13 cellular contexts compared by ENCODE assay signal in the genomic region with DNA sequence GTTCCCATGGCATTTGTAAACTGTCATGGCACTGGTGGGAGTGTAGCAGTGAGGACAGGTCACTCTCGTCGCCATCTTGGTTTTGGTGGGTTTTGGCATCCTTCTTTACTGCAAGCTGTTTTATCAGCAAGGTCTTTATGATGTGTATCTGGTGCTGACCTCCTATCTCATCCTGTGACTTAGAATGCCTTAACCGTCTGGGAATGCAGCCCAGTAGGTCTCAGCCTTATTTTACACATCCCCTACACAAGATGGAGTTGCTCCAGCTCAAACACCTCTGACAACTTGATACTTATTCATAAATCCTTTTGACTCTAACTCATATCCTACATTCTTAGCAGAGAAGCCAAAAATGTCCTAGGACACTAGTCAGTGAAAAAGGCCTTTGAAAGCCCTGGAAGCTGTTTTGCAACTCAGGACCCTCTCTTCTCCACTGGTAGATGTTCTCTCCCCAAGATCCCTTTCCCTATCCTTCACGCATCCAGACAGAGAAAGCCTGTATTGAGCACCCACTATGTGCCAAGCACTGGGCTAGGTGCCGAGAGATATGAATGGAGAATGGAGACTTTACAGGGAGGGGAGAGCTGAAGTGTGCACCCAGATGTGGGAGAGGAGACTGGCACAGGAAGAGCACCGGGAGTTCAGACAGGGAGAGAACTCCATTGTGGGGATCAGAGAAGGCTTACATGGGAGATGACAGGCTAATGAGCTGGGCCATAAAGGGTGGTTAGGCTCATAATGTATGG. TPM values are rescaled to one million over a fixed set of nuclear protein-coding genes. Genes with fewer than 3 reads are reported as not detected.
A peak's percentile ranks its signal among the peaks of the same experiment; 100 is the strongest.
DNase-seq lines count a peak whose midpoint lies in the region; TF ChIP-seq lines count a peak whose summit lies in the region.
"Had no signal": no experiment of that assay in that cellular context is flagged by ENCODE, and none has a peak within 500 bp of the region (broad histone marks: within the 10 kb centered on the region; RNA-seq: fewer than 3 reads in every experiment).

No MANE protein-coding gene starts in this region.

- no peak overlapping the region for H2BK12ac ChIP-seq in neuronal stem cell (ENCODE audit: low read length)

- H4K91ac ChIP-seq in neuronal stem cell (ENCODE audit: low read depth, low read length, poor library complexity): no peak overlapping the region

- peaks cover 28% of the 10 kb centered on the region for H3K4me1 ChIP-seq in endodermal cell (ENCODE audit: control insufficient read depth, insufficient read depth, low read length)
- peaks cover 3 to 13% of the 10 kb centered on the region in 2 donors for H3K4me1 ChIP-seq in neuronal stem cell (ENCODE audit: control insufficient read depth in 2 of 2, insufficient read depth in 1 of 2, low read depth in 1 of 2, low read length in 2 of 2)
- peaks cover 20 to 25% of the 10 kb centered on the region in 2 donors for H3K4me1 ChIP-seq in thyroid gland
- peaks cover 20% of the 10 kb centered on the region for H3K4me1 ChIP-seq in testis
- H3K4me1 ChIP-seq in PC-9 (replicated peaks; ENCODE audit: insufficient read depth): peaks cover 65% of the 10 kb centered on the region

- no peaks in the 10 kb centered on the region for H3K79me2 ChIP-seq in PC-9 (ENCODE audit: low read depth)

- WGBS in endodermal cell (ENCODE audit: insufficient coverage in 1 of 2, insufficient read length in 1 of 2), 2 experiments: 89 to 91% methylated on average over 3 to 6 of the region's 6 CpGs
- WGBS in neuronal stem cell (ENCODE audit: extremely low coverage in 2 of 2, insufficient read length in 2 of 2, insufficient replicate concordance in 1 of 2), 2 donors: no CpG with 5 or more reads among the region's 6 CpGs
- WGBS in thyroid gland, 2 donors: 92 to 95% methylated on average over 6 of the region's 6 CpGs
- WGBS in testis, 2 donors: 90 to 92% methylated on average over 6 of the region's 6 CpGs

- H3K4me3 Mint-ChIP-seq in endodermal cell: no peak overlapping the region
- H3K4me3 Mint-ChIP-seq in T-helper 2 cell treated with Interferon-gamma antibody and Interleukin-4, amounts not matched to agents 5 μg/mL and 100 μg/mL, for 36 hours: no peak overlapping the region
- H3K4me3 Mint-ChIP-seq: activated B cell treated with CpG ODN at 0.5 μM for 24 hours; activated CD4-positive, alpha-beta memory T cell treated with anti-CD3 and anti-CD28 coated beads, Interleukin-2, amount 10 ng/mL, durations not matched to agents 7 days and 5 days; natural killer cell treated with Interleukin-12 subunit alpha and Interleukin-12 subunit beta and Interleukin-15 and Interleukin-18, amount 100 ng/mL, for 72 hours; T-helper 17 cell had no signal

- POLR2A ChIA-PET in PC-9 (lab: Charles Lee; ENCODE audit: unreplicated experiment): no interaction called here

- H3K27me3 ChIP-seq in endodermal cell (ENCODE audit: control insufficient read depth, insufficient read depth, low read length, poor library complexity, severe bottlenecking): no peaks in the 10 kb centered on the region
- H3K27me3 ChIP-seq in neuronal stem cell (ENCODE audit: control insufficient read depth in 3 of 3, insufficient read depth in 3 of 3, low read depth in 1 of 3, low read length in 3 of 3): peaks cover 0 to 19% (median 3%) of the 10 kb centered on the region in 3 experiments
- H3K27me3 ChIP-seq in thyroid gland: no peaks in the 10 kb centered on the region
- no peaks in the 10 kb centered on the region for H3K27me3 ChIP-seq in testis
- H3K27me3 ChIP-seq in brain microvascular endothelial cell (replicated peaks): no peaks in the 10 kb centered on the region
- H3K27me3 ChIP-seq in PC-9 (ENCODE audit: insufficient read depth, low read depth): no peaks in the 10 kb centered on the region

- no peak overlapping the region for H4K8ac ChIP-seq in neuronal stem cell (ENCODE audit: low read depth, low read length)

- CTCF ChIA-PET in PC-9 (lab: Charles Lee): interaction anchor here (0.5 to 5.0 kb wide), 11 partner anchors 11 to 359 kb away, joined by 3 to 74 read pairs (median 6); a partner anchor contains a TSS

- intact Hi-C loops in thyroid gland (cut with DNase I): loop anchor here (5.0 kb wide), 1 partner anchor 61 kb away; no protein-coding TSS in a partner anchor
- intact Hi-C loops in testis (cut with DNase I; ENCODE audit: low total_unique reads): no loop called here
- intact Hi-C loops in PC-9 (cut with micrococcal nuclease; ENCODE audit: unreplicated experiment): loop anchor here (1.0 to 2.0 kb wide), 3 partner anchors 31 to 165 kb away; no protein-coding TSS in a partner anchor

- no peak for TF ChIP-seq CTCF in VCaP (conservative IDR thresholded peaks at IDR 0.05)
- TF ChIP-seq CTCF in endodermal cell (conservative IDR thresholded peaks at IDR 0.05): no peak
- TF ChIP-seq CTCF in thyroid gland (IDR thresholded peaks at IDR 0.05): no peak
- TF ChIP-seq CTCF in testis (IDR thresholded peaks at IDR 0.05): no peak
- no peak for TF ChIP-seq CTCF in brain microvascular endothelial cell (IDR thresholded peaks at IDR 0.05; ENCODE audit: low read depth, low read length, missing control alignments)
- no peak for TF ChIP-seq CTCF in PC-9 (conservative IDR thresholded peaks at IDR 0.05)

- no peaks in the 10 kb centered on the region for H3K9me3 ChIP-seq in endodermal cell (ENCODE audit: control insufficient read depth, low read length)
- H3K9me3 ChIP-seq in neuronal stem cell (replicated peaks in 1 of 2; ENCODE audit: control insufficient read depth in 2 of 2, insufficient read depth in 1 of 2, low read depth in 1 of 2, low read length in 2 of 2): no peaks in the 10 kb centered on the region
- no peaks in the 10 kb centered on the region for H3K9me3 ChIP-seq in thyroid gland
- H3K9me3 ChIP-seq in testis: no peaks in the 10 kb centered on the region
- no peaks in the 10 kb centered on the region for H3K9me3 ChIP-seq in PC-9 (ENCODE audit: insufficient read depth, low read depth)

- DNase-seq in endodermal cell (no peak), neuronal stem cell (ENCODE audit: low spot score) (no peak), thyroid gland (no peak), testis (no peak), brain microvascular endothelial cell (no peak), PC-9 (no peak)
- DNase-seq in T-helper 2 cell treated with Interferon-gamma antibody and Interleukin-4, amounts not matched to agents 5 μg/mL and 100 μg/mL, for 36 hours (ENCODE audit: low spot score): no peak

- no peak overlapping the region for H3K4me2 ChIP-seq in neuronal stem cell (ENCODE audit: insufficient read depth, low read length, poor library complexity, severe bottlenecking)
- H3K4me2 ChIP-seq in PC-9: no peak overlapping the region

- no peak overlapping the region for H2BK120ac ChIP-seq in neuronal stem cell (ENCODE audit: low read depth, low read length)

- H3K18ac ChIP-seq in neuronal stem cell (ENCODE audit: low read length): no peak overlapping the region

- H3K9me3 Mint-ChIP-seq in endodermal cell: no peaks in the 10 kb centered on the region
- no peaks in the 10 kb centered on the region for H3K9me3 Mint-ChIP-seq in T-helper 2 cell treated with Interferon-gamma antibody and Interleukin-4, amounts not matched to agents 5 μg/mL and 100 μg/mL, for 36 hours
- H3K9me3 Mint-ChIP-seq: activated B cell treated with CpG ODN at 0.5 μM for 24 hours; activated CD4-positive, alpha-beta memory T cell treated with anti-CD3 and anti-CD28 coated beads, Interleukin-2, amount 10 ng/mL, durations not matched to agents 7 days and 5 days; natural killer cell treated with Interleukin-12 subunit alpha and Interleukin-12 subunit beta and Interleukin-15 and Interleukin-18, amount 100 ng/mL, for 72 hours had no signal

- TF ChIP-seq POLR2A in thyroid gland (IDR thresholded peaks at IDR 0.05) (no peak), testis (IDR thresholded peaks at IDR 0.05) (no peak)

- H3K14ac ChIP-seq in neuronal stem cell (ENCODE audit: low read length): no peak overlapping the region

- peaks cover 11% of the 10 kb centered on the region for H3K27me3 Mint-ChIP-seq in endodermal cell (ENCODE audit: insufficient read depth)
- no peaks in the 10 kb centered on the region for H3K27me3 Mint-ChIP-seq in T-helper 2 cell treated with Interferon-gamma antibody and Interleukin-4, amounts not matched to agents 5 μg/mL and 100 μg/mL, for 36 hours (ENCODE audit: low read depth)
- H3K27me3 Mint-ChIP-seq: activated B cell treated with CpG ODN at 0.5 μM for 24 hours; activated CD4-positive, alpha-beta memory T cell treated with anti-CD3 and anti-CD28 coated beads, Interleukin-2, amount 10 ng/mL, durations not matched to agents 7 days and 5 days; natural killer cell treated with Interleukin-12 subunit alpha and Interleukin-12 subunit beta and Interleukin-15 and Interleukin-18, amount 100 ng/mL, for 72 hours; T-helper 17 cell had no signal

- no peaks in the 10 kb centered on the region for H3K36me3 ChIP-seq in endodermal cell (ENCODE audit: control insufficient read depth, insufficient read depth, low read length)
- H3K36me3 ChIP-seq in neuronal stem cell (replicated peaks in 1 of 2; ENCODE audit: control insufficient read depth in 2 of 2, insufficient read depth in 2 of 2, low read length in 2 of 2): no peaks in the 10 kb centered on the region
- H3K36me3 ChIP-seq in thyroid gland: no peaks in the 10 kb centered on the region
- H3K36me3 ChIP-seq in testis (ENCODE audit: low read depth, missing control alignments): no peaks in the 10 kb centered on the region
- no peaks in the 10 kb centered on the region for H3K36me3 ChIP-seq in brain microvascular endothelial cell (replicated peaks)
- H3K36me3 ChIP-seq in PC-9 (ENCODE audit: low read depth): no peaks in the 10 kb centered on the region

- H3K27ac Mint-ChIP-seq in endodermal cell: peak overlapping the region; percentile 78
- no peak overlapping the region for H3K27ac Mint-ChIP-seq in T-helper 2 cell treated with Interferon-gamma antibody and Interleukin-4, amounts not matched to agents 5 μg/mL and 100 μg/mL, for 36 hours
- H3K27ac Mint-ChIP-seq: activated B cell treated with CpG ODN at 0.5 μM for 24 hours; activated CD4-positive, alpha-beta memory T cell treated with anti-CD3 and anti-CD28 coated beads, Interleukin-2, amount 10 ng/mL, durations not matched to agents 7 days and 5 days; natural killer cell treated with Interleukin-12 subunit alpha and Interleukin-12 subunit beta and Interleukin-15 and Interleukin-18, amount 100 ng/mL, for 72 hours had no signal

- no peak overlapping the region for H2BK15ac ChIP-seq in neuronal stem cell (ENCODE audit: low read length)

- peak overlapping the region; percentile 95 for H3K27ac ChIP-seq in VCaP
- no peak overlapping the region for H3K27ac ChIP-seq in endodermal cell (ENCODE audit: low read depth, low read length)
- no peak overlapping the region for H3K27ac ChIP-seq in neuronal stem cell (replicated peaks; ENCODE audit: low read length)
- H3K27ac ChIP-seq in thyroid gland: peak overlapping the region in 2 of 3 donors; percentile 82 to 84
- H3K27ac ChIP-seq in testis: no peak overlapping the region
- no peak overlapping the region for H3K27ac ChIP-seq in brain microvascular endothelial cell
- H3K27ac ChIP-seq in PC-9: no peak overlapping the region

- peaks cover 42% of the 10 kb centered on the region for H3F3A ChIP-seq in PC-9 (ENCODE audit: insufficient read depth, low read depth)

- no peak overlapping the region for H3K4ac ChIP-seq in neuronal stem cell (ENCODE audit: low read length)

- H3K9ac ChIP-seq in endodermal cell (ENCODE audit: extremely low read depth, low read length, poor library complexity, severe bottlenecking): peak overlapping the region; percentile 47
- H3K9ac ChIP-seq in neuronal stem cell (ENCODE audit: low read depth, low read length, poor library complexity): no peak overlapping the region

- H2AK5ac ChIP-seq in neuronal stem cell (ENCODE audit: low read depth, low read length): no peak overlapping the region

- peak overlapping the region; percentile 77 for H2AFZ ChIP-seq in neuronal stem cell (ENCODE audit: low read length)
- no peak overlapping the region for H2AFZ ChIP-seq in PC-9

- H2BK5ac ChIP-seq in neuronal stem cell (ENCODE audit: low read length): no peak overlapping the region

- no peaks in the 10 kb centered on the region for H4K20me1 ChIP-seq in PC-9 (ENCODE audit: insufficient read depth)

- H3K36me3 Mint-ChIP-seq in endodermal cell (ENCODE audit: low read depth): no peaks in the 10 kb centered on the region
- H3K36me3 Mint-ChIP-seq in T-helper 2 cell treated with Interferon-gamma antibody and Interleukin-4, amounts not matched to agents 5 μg/mL and 100 μg/mL, for 36 hours (ENCODE audit: low read depth): peaks cover 3% of the 10 kb centered on the region
- H3K36me3 Mint-ChIP-seq: natural killer cell treated with Interleukin-12 subunit alpha and Interleukin-12 subunit beta and Interleukin-15 and Interleukin-18, amount 100 ng/mL, for 72 hours had no signal

- in situ Hi-C loops in brain microvascular endothelial cell (cut with HindIII; ENCODE audit: low pct_ligation_motif_present, low sequenced_read_pairs): loop anchor here (10.0 kb wide), 1 partner anchor 79 kb away; no protein-coding TSS in a partner anchor

- H3K4me1 Mint-ChIP-seq in endodermal cell: peaks cover 35% of the 10 kb centered on the region
- H3K4me1 Mint-ChIP-seq in T-helper 2 cell treated with Interferon-gamma antibody and Interleukin-4, amounts not matched to agents 5 μg/mL and 100 μg/mL, for 36 hours (ENCODE audit: low read depth): peaks cover 20% of the 10 kb centered on the region

- no TSS peak for BruUV-seq in PC-9 (replicated peaks; lab: Mats Ljungman, UMichigan)

- H3K9me2 ChIP-seq in PC-9 (ENCODE audit: insufficient read depth): no peaks in the 10 kb centered on the region

- H3K4me3 ChIP-seq in endodermal cell (ENCODE audit: low read length) (no peak overlapping the region), neuronal stem cell (ENCODE audit: low read length in 2 of 2) (peak overlapping the region in 1 of 2 donors; percentile 58), thyroid gland (replicated peaks in 1 of 3) (no peak overlapping the region), testis (no peak overlapping the region), brain microvascular endothelial cell (ENCODE audit: low read depth, low read length) (no peak overlapping the region), PC-9 (no peak overlapping the region)
- H3K4me3 ChIP-seq: lung had no signal

- H3K79me1 ChIP-seq in neuronal stem cell (ENCODE audit: low read depth, low read length): no peaks in the 10 kb centered on the region

- no peak overlapping the region for H3K23ac ChIP-seq in neuronal stem cell (ENCODE audit: low read depth, low read length, poor library complexity)

RNA-seq across cellular contexts. Expression of a gene that starts 6.7 kb away (rescaled TPM):
- total RNA-seq in endodermal cell: 10 to 100 TPM; 16.1 to 17.7 TPM
- polyA plus RNA-seq in endodermal cell (2013, experiment 1 of 2): 16.1 TPM
- 21.3 TPM for polyA plus RNA-seq in endodermal cell (2013, experiment 2 of 2)
- polyA plus RNA-seq in neuronal stem cell (2013, experiment 1 of 2): 31.8 TPM
- 29.5 TPM for polyA plus RNA-seq in neuronal stem cell (2013, experiment 2 of 2)
- 100 to 1,000 TPM; 285 to 835 (median 454) TPM for total RNA-seq in thyroid gland
- 100 to 1,000 TPM; 103 to 123 TPM for total RNA-seq in testis
- polyA plus RNA-seq in testis (ENCODE audit: insufficient read depth, low read depth, low replicate concordance): 217 TPM
- 56.8 and 61.3 TPM in 2 replicates for total RNA-seq in PC-9 (2021)

RNA-seq across cellular contexts. Expression of a gene that starts 25.3 kb away (rescaled TPM):
- total RNA-seq in endodermal cell (10 to 100 TPM; 42.2 to 62.5 TPM), thyroid gland (10 to 100 TPM; 13.3 to 29.7 (median 24.1) TPM), testis (10 to 100 TPM; 52.5 to 56.8 TPM), PC-9 (2021) (44.5 and 45.3 TPM in 2 replicates)
- polyA plus RNA-seq in endodermal cell (2013, experiment 1 of 2): 25.8 TPM
- polyA plus RNA-seq in endodermal cell (2013, experiment 2 of 2): 23.3 TPM
- polyA plus RNA-seq in neuronal stem cell (2013, experiment 1 of 2): 112 TPM
- polyA plus RNA-seq in neuronal stem cell (2013, experiment 2 of 2): 121 TPM
- 22.0 TPM for polyA plus RNA-seq in testis (ENCODE audit: insufficient read depth, low read depth, low replicate concordance)

RNA-seq across cellular contexts. Expression of a gene that starts 44.7 kb away (rescaled TPM):
- 10 to 100 TPM in 1 of 2 donors, 1 to 10 TPM in 1; 9.6 to 15.8 TPM for total RNA-seq in endodermal cell
- 26.6 TPM for polyA plus RNA-seq in endodermal cell (2013, experiment 1 of 2)
- polyA plus RNA-seq in endodermal cell (2013, experiment 2 of 2): 25.3 TPM
- 12.4 TPM for polyA plus RNA-seq in neuronal stem cell (2013, experiment 1 of 2)
- 12.3 TPM for polyA plus RNA-seq in neuronal stem cell (2013, experiment 2 of 2)
- 10 to 100 TPM; 17.2 to 33.3 (median 21.6) TPM for total RNA-seq in thyroid gland
- total RNA-seq in testis: 10 to 100 TPM; 22.7 to 23.1 TPM
- 24.0 TPM for polyA plus RNA-seq in testis (ENCODE audit: insufficient read depth, low read depth, low replicate concordance)
- total RNA-seq in PC-9 (2021): 31.6 and 46.4 TPM in 2 replicates

Comparison
In these comparisons a context has a peak if more than half of its experiments do, and no peak if none do; other contexts are left out.
1. H3K27ac ChIP-seq: peak in VCaP (single experiment) and thyroid gland (2 of 3); none in endodermal cell (single experiment), neuronal stem cell (single experiment), testis (0 of 2), brain microvascular endothelial cell (single experiment) and PC-9 (single experiment).